In genomic region chr6:111605100-111605748, GRCh38 we compare ENCODE assay signal across 8 cellular contexts. TPM values are rescaled to one million over a fixed set of nuclear protein-coding genes. Genes with fewer than 3 reads are reported as not detected.
A peak's percentile ranks its signal among the peaks of the same experiment; 100 is the strongest.
DNase-seq lines count a peak whose midpoint lies in the region; ATAC-seq and TF ChIP-seq lines count a peak whose summit lies in the region.

No MANE protein-coding gene starts in this region.

- CTCF ChIA-PET in CD8-positive, alpha-beta memory T cell (lab: Charles Lee), result interaction anchor here (0.9 to 1.4 kb wide), 5 partner anchors 30 to 438 kb away, joined by 3 to 7 read pairs (median 4); partner anchors contain the start of gene FYN

- no peaks in the 10 kb centered on the region for H3K9me3 Mint-ChIP-seq in CD8-positive, alpha-beta memory T cell
- no peaks in the 10 kb centered on the region for H3K9me3 Mint-ChIP-seq in T-helper 2 cell treated with Interferon-gamma antibody and Interleukin-4, amounts not matched to agents 5 μg/mL and 100 μg/mL, for 36 hours
- H3K9me3 Mint-ChIP-seq in chondrocyte (ENCODE audit: low read depth), result no peaks in the 10 kb centered on the region

- peaks cover 0 to 9% (median 0%) of the 10 kb centered on the region in 3 donors for H3K36me3 Mint-ChIP-seq in CD8-positive, alpha-beta memory T cell
- H3K36me3 Mint-ChIP-seq in T-helper 2 cell treated with Interferon-gamma antibody and Interleukin-4, amounts not matched to agents 5 μg/mL and 100 μg/mL, for 36 hours (ENCODE audit: low read depth), result peaks cover 7% of the 10 kb centered on the region
- H3K36me3 Mint-ChIP-seq in chondrocyte (ENCODE audit: low read depth), result no peaks in the 10 kb centered on the region

- POLR2A ChIA-PET in CD8-positive, alpha-beta memory T cell (lab: Charles Lee), result interaction anchor here (0.6 to 3.0 kb wide), 3 partner anchors 50 to 346 kb away, joined by 3 to 18 read pairs (median 4); partner anchors contain the start of gene REV3L

- peak overlapping the region; percentile 86 to 98 (median 93) for H3K4me3 Mint-ChIP-seq in CD8-positive, alpha-beta memory T cell
- peak overlapping the region; percentile 96 for H3K4me3 Mint-ChIP-seq in T-helper 2 cell treated with Interferon-gamma antibody and Interleukin-4, amounts not matched to agents 5 μg/mL and 100 μg/mL, for 36 hours
- peak overlapping the region; percentile 83 for H3K4me3 Mint-ChIP-seq in chondrocyte (ENCODE audit: unreplicated experiment)

- H3K4me1 ChIP-seq in CD8-positive, alpha-beta memory T cell (ENCODE audit: insufficient read depth, low read length), result peaks cover 14% of the 10 kb centered on the region

- no peaks in the 10 kb centered on the region for H3K9me3 ChIP-seq in CD8-positive, alpha-beta memory T cell (ENCODE audit: low read length)

- peak in 3 of 5 donors; percentile 2 to 51 (median 42) for DNase-seq in CD8-positive, alpha-beta memory T cell
- DNase-seq in T-helper 2 cell treated with Interferon-gamma antibody and Interleukin-4, amounts not matched to agents 5 μg/mL and 100 μg/mL, for 36 hours (ENCODE audit: low spot score), result peak; percentile 29
- DNase-seq in chondrocyte (ENCODE audit: low spot score) (no peak), kidney glomerular epithelial cell (lab: John Stamatoyannopoulos, UW) (peak; percentile 69), NCI-H2029 (lab: John Stamatoyannopoulos, UW) (no peak)
- peak; percentile 11 for DNase-seq in stimulated activated CD4-positive, alpha-beta T cell treated with anti-CD3 and anti-CD28 coated beads, Interleukin-12 subunit alpha, Interleukin-12 subunit beta, amount 100 ng/mL, for 4 hours

- TF ChIP-seq CTCF in chondrocyte (IDR thresholded peaks at IDR 0.05), result no peak

- H3K4me3 ChIP-seq in CD8-positive, alpha-beta memory T cell (ENCODE audit: low read length), result peak overlapping the region; percentile 77

- peak overlapping the region; percentile 70 for H3K27ac ChIP-seq in CD8-positive, alpha-beta memory T cell (ENCODE audit: low read depth, low read length)

- no peaks in the 10 kb centered on the region for H3K27me3 ChIP-seq in CD8-positive, alpha-beta memory T cell (ENCODE audit: insufficient read depth, low read length, poor library complexity, severe bottlenecking)

- H3K4me1 Mint-ChIP-seq in CD8-positive, alpha-beta memory T cell, result peaks cover 46 to 60% (median 60%) of the 10 kb centered on the region in 3 donors
- H3K4me1 Mint-ChIP-seq in T-helper 2 cell treated with Interferon-gamma antibody and Interleukin-4, amounts not matched to agents 5 μg/mL and 100 μg/mL, for 36 hours (ENCODE audit: low read depth), result peaks cover 34% of the 10 kb centered on the region
- peaks cover 59% of the 10 kb centered on the region for H3K4me1 Mint-ChIP-seq in chondrocyte (ENCODE audit: low read depth)

- peaks cover 0 to 1% of the 10 kb centered on the region in 2 donors for H3K27me3 Mint-ChIP-seq in CD8-positive, alpha-beta memory T cell
- no peaks in the 10 kb centered on the region for H3K27me3 Mint-ChIP-seq in T-helper 2 cell treated with Interferon-gamma antibody and Interleukin-4, amounts not matched to agents 5 μg/mL and 100 μg/mL, for 36 hours (ENCODE audit: low read depth)
- no peaks in the 10 kb centered on the region for H3K27me3 Mint-ChIP-seq in chondrocyte (ENCODE audit: low read depth)

- no peaks in the 10 kb centered on the region for H3K36me3 ChIP-seq in CD8-positive, alpha-beta memory T cell (ENCODE audit: insufficient read depth, low read length)

- H3K27ac Mint-ChIP-seq in CD8-positive, alpha-beta memory T cell, result peak overlapping the region; percentile 81 to 96 (median 92)
- peak overlapping the region; percentile 93 for H3K27ac Mint-ChIP-seq in T-helper 2 cell treated with Interferon-gamma antibody and Interleukin-4, amounts not matched to agents 5 μg/mL and 100 μg/mL, for 36 hours
- H3K27ac Mint-ChIP-seq in chondrocyte (ENCODE audit: unreplicated experiment), result peak overlapping the region; percentile 98

- ATAC-seq in GM19397 (IDR thresholded peaks at IDR 0.05; ENCODE audit: unreplicated experiment) (peak; percentile 35), HG03439 (IDR thresholded peaks at IDR 0.05; ENCODE audit: unreplicated experiment) (peak; percentile 41)

RNA-seq across cellular contexts. Expression of gene TRAF3IP2, which starts 0.5 kb away (rescaled TPM):
- 10 to 100 TPM; 11.3 to 12.2 TPM for total RNA-seq in CD8-positive, alpha-beta memory T cell
- polyA plus RNA-seq in CD8-positive, alpha-beta memory T cell, result 20.3 TPM
- 29.3 to 51.5 TPM (median 29.9 TPM) in 3 replicates for total RNA-seq in chondrocyte

Comparison
In these comparisons a context has a peak if more than half of its experiments do, and no peak if none do; other contexts are left out.
1. DNase-seq: peak in CD8-positive, alpha-beta memory T cell (3 of 5), T-helper 2 cell treated with Interferon-gamma antibody and Interleukin-4, amounts not matched to agents 5 μg/mL and 100 μg/mL, for 36 hours (single experiment), kidney glomerular epithelial cell (single experiment) and stimulated activated CD4-positive, alpha-beta T cell treated with anti-CD3 and anti-CD28 coated beads, Interleukin-12 subunit alpha, Interleukin-12 subunit beta, amount 100 ng/mL, for 4 hours (single experiment); none in chondrocyte (single experiment) and NCI-H2029 (single experiment).
2. Peak in every context shown above with its lines, with median percentiles within 50 percentile points of each other: H3K27ac Mint-ChIP-seq and H3K4me3 Mint-ChIP-seq.